ENCODE assay signal across 26 cellular contexts in the genomic region with DNA sequence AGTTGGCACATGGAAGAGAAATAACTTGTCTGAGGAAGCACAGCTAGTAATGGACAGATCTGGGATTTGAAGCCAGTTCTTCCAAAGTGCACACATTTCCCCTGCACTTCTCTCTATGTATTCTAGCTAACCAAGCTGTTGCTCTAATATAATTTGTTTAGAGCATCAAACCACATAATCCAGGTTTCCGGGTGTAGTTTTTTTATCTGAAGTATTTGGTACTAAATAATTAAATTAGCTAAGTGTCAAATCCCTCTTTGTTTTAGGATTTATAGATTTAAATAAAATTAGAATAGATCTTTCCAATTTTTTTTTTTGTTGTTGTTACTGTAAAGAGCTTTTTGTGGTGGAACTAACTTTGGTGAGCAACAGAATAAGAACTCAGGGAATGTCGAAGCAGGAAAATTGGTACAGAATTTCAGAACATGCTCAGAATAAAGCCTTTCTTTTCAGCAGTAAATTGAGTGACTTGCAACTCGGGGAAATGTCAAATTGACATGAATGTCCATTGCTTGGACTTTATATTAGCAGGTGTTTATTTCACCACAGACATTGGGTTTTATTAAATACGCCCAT. TPM values are rescaled to one million over a fixed set of nuclear protein-coding genes. Genes with fewer than 3 reads are reported as not detected.
DNase-seq lines count a peak whose midpoint lies in the region; TF ChIP-seq lines count a peak whose summit lies in the region.
"Had no signal": no experiment of that assay in that cellular context is flagged by ENCODE, and none has a peak within 500 bp of the region (broad histone marks: within the 10 kb centered on the region; RNA-seq: fewer than 3 reads in every experiment).

No MANE protein-coding gene starts in this region.

- H2AFZ ChIP-seq in osteoblast (ENCODE audit: low read length): no peak overlapping the region
- H2AFZ ChIP-seq: GM23248, PC-9 had no signal

- H3K9me3 ChIP-seq in osteoblast (ENCODE audit: low read depth, low read length): no peaks in the 10 kb centered on the region
- H3K9me3 ChIP-seq: HAP-1 had no signal

- H4K20me1 ChIP-seq in osteoblast (ENCODE audit: insufficient read depth, low read length): no peaks in the 10 kb centered on the region

- DNase-seq in activated CD4-positive, alpha-beta memory T cell treated with anti-CD3 and anti-CD28 coated beads for 36 hours: no peak
- DNase-seq in activated CD4-positive, alpha-beta memory T cell treated with anti-CD3 and anti-CD28 coated beads, Interleukin-2, amount 10 ng/mL, durations not matched to agents 7 days and 5 days: no peak
- DNase-seq in HFFc6 (peak; percentile 9), astrocyte of the spinal cord (ENCODE audit: low read depth, low spot score) (peak; percentile 36), osteoblast (ENCODE audit: insufficient read length, low spot score, missing footprints) (no peak), NCI-H2196 treated with DMSO at 0.1 percent for 48 hours (lab: John Stamatoyannopoulos, UW; ENCODE audit: unreplicated experiment) (no peak)
- DNase-seq in stimulated activated CD4-positive, alpha-beta T cell treated with anti-CD3 and anti-CD28 coated beads, Interleukin-1b, Interleukin-23, amount 100 ng/mL, for 48 hours: no peak
- no peak for DNase-seq in activated effector memory CD4-positive, alpha-beta T cell treated with anti-CD3 and anti-CD28 coated beads, Interleukin-2, amount 50 U/mL, for 16 hours
- DNase-seq: AML-193; C1 segment of cervical spinal cord; Calu3; CD8-positive, alpha-beta T cell; DMS153; GM23248; KBM-7; MM.1S; NCI-H1048; NCI-H1417 treated with DMSO at 0.1 percent for 48 hours; NCI-H1930; NCI-H226; NCI-H510A treated with DMSO at 0.1 percent for 48 hours; NCI-H748 treated with DMSO at 0.1 percent for 48 hours; PC-9; RPMI8226; SHP77 had no signal

- TF ChIP-seq CTCF in HFFc6 (IDR thresholded peaks at IDR 0.05) (no peak), astrocyte of the spinal cord (IDR thresholded peaks at IDR 0.05; ENCODE audit: low read depth, low read length) (no peak), osteoblast (IDR thresholded peaks at IDR 0.05; ENCODE audit: extremely low read depth, low read depth, low read length) (no peak)

- peaks cover 24% of the 10 kb centered on the region for H3K4me1 Mint-ChIP-seq in activated CD4-positive, alpha-beta memory T cell treated with anti-CD3 and anti-CD28 coated beads for 36 hours (ENCODE audit: low read depth)
- H3K4me1 Mint-ChIP-seq in activated CD4-positive, alpha-beta memory T cell treated with anti-CD3 and anti-CD28 coated beads, Interleukin-2, amount 10 ng/mL, durations not matched to agents 7 days and 5 days: peaks cover 3% of the 10 kb centered on the region
- H3K4me1 Mint-ChIP-seq in HFFc6 (ENCODE audit: low read depth): no peaks in the 10 kb centered on the region

- no peaks in the 10 kb centered on the region for H3K27me3 ChIP-seq in osteoblast (ENCODE audit: insufficient read depth, low read length)

- intact Hi-C loops in activated CD4-positive, alpha-beta memory T cell treated with anti-CD3 and anti-CD28 coated beads for 36 hours (cut with micrococcal nuclease): loop anchor here (2.0 kb wide), 1 partner anchor 66 kb away; no protein-coding TSS in a partner anchor

- H3K36me3 Mint-ChIP-seq in activated CD4-positive, alpha-beta memory T cell treated with anti-CD3 and anti-CD28 coated beads for 36 hours: peaks cover 2% of the 10 kb centered on the region
- peaks cover 7% of the 10 kb centered on the region for H3K36me3 Mint-ChIP-seq in activated CD4-positive, alpha-beta memory T cell treated with anti-CD3 and anti-CD28 coated beads, Interleukin-2, amount 10 ng/mL, durations not matched to agents 7 days and 5 days (ENCODE audit: low read depth)
- peaks cover 4% of the 10 kb centered on the region; the same call in 1 of the 2 replicates for H3K36me3 Mint-ChIP-seq in HFFc6 (ENCODE audit: low read depth)
- H3K36me3 Mint-ChIP-seq: CD8-positive, alpha-beta T cell had no signal

- no peaks in the 10 kb centered on the region for H3K36me3 ChIP-seq in osteoblast (ENCODE audit: insufficient read depth, low read length)
- H3K36me3 ChIP-seq: HAP-1 had no signal

- H3K4me3 Mint-ChIP-seq in activated CD4-positive, alpha-beta memory T cell treated with anti-CD3 and anti-CD28 coated beads for 36 hours: no peak overlapping the region
- H3K4me3 Mint-ChIP-seq in activated CD4-positive, alpha-beta memory T cell treated with anti-CD3 and anti-CD28 coated beads, Interleukin-2, amount 10 ng/mL, durations not matched to agents 7 days and 5 days: no peak overlapping the region
- H3K4me3 Mint-ChIP-seq in HFFc6: no peak overlapping the region
- H3K4me3 Mint-ChIP-seq: CD8-positive, alpha-beta T cell had no signal

- H3K27ac Mint-ChIP-seq in activated CD4-positive, alpha-beta memory T cell treated with anti-CD3 and anti-CD28 coated beads for 36 hours: peak overlapping the region; percentile 58
- no peak overlapping the region for H3K27ac Mint-ChIP-seq in activated CD4-positive, alpha-beta memory T cell treated with anti-CD3 and anti-CD28 coated beads, Interleukin-2, amount 10 ng/mL, durations not matched to agents 7 days and 5 days
- H3K27ac Mint-ChIP-seq in HFFc6: no peak overlapping the region
- H3K27ac Mint-ChIP-seq: CD8-positive, alpha-beta T cell had no signal

- no peaks in the 10 kb centered on the region for H3K27me3 Mint-ChIP-seq in activated CD4-positive, alpha-beta memory T cell treated with anti-CD3 and anti-CD28 coated beads for 36 hours
- H3K27me3 Mint-ChIP-seq in activated CD4-positive, alpha-beta memory T cell treated with anti-CD3 and anti-CD28 coated beads, Interleukin-2, amount 10 ng/mL, durations not matched to agents 7 days and 5 days: no peaks in the 10 kb centered on the region
- H3K27me3 Mint-ChIP-seq in HFFc6 (ENCODE audit: insufficient read depth): peaks cover 2% of the 10 kb centered on the region; the same call in 1 of the 2 replicates

- in situ Hi-C loops in astrocyte of the spinal cord (cut with HindIII; ENCODE audit: low sequenced_read_pairs): no loop called here

- no peak overlapping the region for H3K27ac ChIP-seq in osteoblast (ENCODE audit: low read depth, low read length)
- H3K27ac ChIP-seq: GM23248, PC-9 had no signal

- CTCF ChIA-PET in activated CD4-positive, alpha-beta memory T cell treated with anti-CD3 and anti-CD28 coated beads for 36 hours (lab: Charles Lee): interaction anchor here (1.1 to 1.4 kb wide), 2 partner anchors 33 to 329 kb away, joined by 3 to 4 read pairs; no protein-coding TSS in a partner anchor
- CTCF ChIA-PET in activated CD4-positive, alpha-beta memory T cell treated with anti-CD3 and anti-CD28 coated beads, Interleukin-2, amount 10 ng/mL, durations not matched to agents 7 days and 5 days (lab: Charles Lee): interaction anchor here (0.9 to 1.1 kb wide), 2 partner anchors 120 to 327 kb away, joined by 3 to 4 read pairs; no protein-coding TSS in a partner anchor

- H3K4me3 ChIP-seq in astrocyte of the spinal cord (ENCODE audit: low read depth, low read length) (no peak overlapping the region), osteoblast (ENCODE audit: insufficient read depth, low read length) (no peak overlapping the region)
- H3K4me3 ChIP-seq: GM23248, HAP-1, PC-9 had no signal

- H3K4me1 ChIP-seq in osteoblast (ENCODE audit: insufficient read depth, low read length): peaks cover 11% of the 10 kb centered on the region

- peak overlapping the region; percentile 34 for H3K4me2 ChIP-seq in osteoblast (ENCODE audit: insufficient read depth, low read length)
- H3K4me2 ChIP-seq: PC-9 had no signal

- POLR2A ChIA-PET in activated CD4-positive, alpha-beta memory T cell treated with anti-CD3 and anti-CD28 coated beads for 36 hours (lab: Charles Lee): interaction anchor here (0.6 to 1.0 kb wide), 3 partner anchors 21 to 578 kb away, joined by 3 to 7 read pairs (median 6); no protein-coding TSS in a partner anchor
- POLR2A ChIA-PET in activated CD4-positive, alpha-beta memory T cell treated with anti-CD3 and anti-CD28 coated beads, Interleukin-2, amount 10 ng/mL, durations not matched to agents 7 days and 5 days (lab: Charles Lee): no interaction called here

- no peaks in the 10 kb centered on the region for H3K79me2 ChIP-seq in osteoblast (ENCODE audit: insufficient read depth, low read length)

- H3K9me3 Mint-ChIP-seq in activated CD4-positive, alpha-beta memory T cell treated with anti-CD3 and anti-CD28 coated beads for 36 hours: peaks cover 14% of the 10 kb centered on the region
- peaks cover 12% of the 10 kb centered on the region for H3K9me3 Mint-ChIP-seq in activated CD4-positive, alpha-beta memory T cell treated with anti-CD3 and anti-CD28 coated beads, Interleukin-2, amount 10 ng/mL, durations not matched to agents 7 days and 5 days
- peaks cover 7% of the 10 kb centered on the region; the same call in 1 of the 2 replicates for H3K9me3 Mint-ChIP-seq in HFFc6

RNA-seq across cellular contexts. Expression of gene CAMK1D, which starts 33.7 kb away (rescaled TPM):
- 10 to 100 TPM; 17.7 to 17.9 TPM for total RNA-seq in activated CD4-positive, alpha-beta memory T cell treated with anti-CD3 and anti-CD28 coated beads for 36 hours
- 10 to 100 TPM; 16.7 to 17.8 TPM for total RNA-seq in activated CD4-positive, alpha-beta memory T cell treated with anti-CD3 and anti-CD28 coated beads, Interleukin-2, amount 10 ng/mL, durations not matched to agents 7 days and 5 days
- 1 to 10 TPM in 2 of 6 experiments, under 1 TPM in 4; 0.34 to 1.4 (median 0.43) TPM for total RNA-seq in HFFc6 (2021; fragmentation: NEBNext Ultra II Directional; extraction: Animal tissue kit (Norgen Biotek cat#: 25700))
- total RNA-seq in osteoblast: 10.6 and 11.2 TPM in 2 replicates

Comparison
In these comparisons a context has a peak if more than half of its experiments do, and no peak if none do; other contexts are left out.
1. DNase-seq: peak in HFFc6 (single experiment) and astrocyte of the spinal cord (single experiment); none in activated CD4-positive, alpha-beta memory T cell treated with anti-CD3 and anti-CD28 coated beads for 36 hours (single experiment), activated CD4-positive, alpha-beta memory T cell treated with anti-CD3 and anti-CD28 coated beads, Interleukin-2, amount 10 ng/mL, durations not matched to agents 7 days and 5 days (single experiment), osteoblast (single experiment), stimulated activated CD4-positive, alpha-beta T cell treated with anti-CD3 and anti-CD28 coated beads, Interleukin-1b, Interleukin-23, amount 100 ng/mL, for 48 hours (single experiment), NCI-H2196 treated with DMSO at 0.1 percent for 48 hours (single experiment) and activated effector memory CD4-positive, alpha-beta T cell treated with anti-CD3 and anti-CD28 coated beads, Interleukin-2, amount 50 U/mL, for 16 hours (single experiment).